8 cellular contexts compared by ENCODE assay signal in the genomic region with DNA sequence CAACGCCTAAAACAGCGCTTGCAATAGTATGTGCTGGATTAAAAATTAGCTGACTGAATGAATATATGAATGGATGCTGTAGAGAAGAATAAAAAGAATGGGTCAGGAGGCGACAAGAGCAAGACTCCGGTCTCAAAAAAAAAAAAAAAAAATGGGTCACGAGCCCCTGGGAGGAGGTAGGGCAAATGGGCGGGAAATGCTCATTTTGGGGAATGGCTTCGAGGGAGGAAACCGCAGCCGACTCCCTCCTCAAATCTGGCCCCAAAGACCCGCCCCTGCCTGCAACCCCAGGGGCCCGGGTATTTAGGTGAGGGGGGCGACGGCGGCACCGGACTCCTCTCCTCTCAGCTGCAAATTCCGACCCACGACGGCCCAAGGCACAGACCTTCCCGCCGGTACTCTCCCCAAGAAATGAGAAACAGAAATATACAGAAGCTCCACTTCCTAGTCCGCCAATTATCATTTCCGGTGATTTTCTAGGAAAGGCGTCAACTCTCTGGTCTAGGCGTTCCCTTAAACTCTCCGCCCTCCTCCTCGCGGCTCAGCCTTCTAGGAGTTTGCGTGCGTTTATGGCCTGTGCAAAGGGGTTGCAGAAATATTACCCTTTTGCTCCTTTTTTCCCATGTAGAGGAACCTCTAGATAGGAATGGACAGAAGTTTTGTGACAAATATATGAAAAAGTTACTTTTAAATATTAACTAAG. TPM values are rescaled to one million over a fixed set of nuclear protein-coding genes. Genes with fewer than 3 reads are reported as not detected.
DNase-seq lines count a peak whose midpoint lies in the region; ATAC-seq lines count a peak whose summit lies in the region.

TSS of gene ZNF311 (minus strand) at position 133 of the 703 bp plus-strand sequence. CDS start 1,361 bp downstream, outside the sequence.

- 7% methylated on average over 29 of the region's 29 CpGs for WGBS in right cardiac atrium

- intact Hi-C loops in right cardiac atrium (cut with DNase I): no loop called here

- H3K4me1 ChIP-seq in right cardiac atrium (ENCODE audit: control insufficient read depth, insufficient read depth, low read length) (no peaks in the 10 kb centered on the region), rectal smooth muscle tissue (ENCODE audit: control insufficient read depth, insufficient read depth, low read length) (peaks cover 2% of the 10 kb centered on the region)

- H3K4me3 ChIP-seq in right cardiac atrium (ENCODE audit: low read length) (peak within 1 kb of the TSS; percentile 84), rectal smooth muscle tissue (ENCODE audit: low read length) (peak within 1 kb of the TSS; percentile 82)

- no peaks in the 10 kb centered on the region for H3K9me3 ChIP-seq in right cardiac atrium (ENCODE audit: control insufficient read depth, low read length)

- ATAC-seq in right cardiac atrium (peak; percentile 98 to 99), HG03045 (IDR thresholded peaks at IDR 0.05; ENCODE audit: unreplicated experiment) (no peak), GM21723 (IDR thresholded peaks at IDR 0.05; ENCODE audit: unreplicated experiment) (no peak), GM21717 (IDR thresholded peaks at IDR 0.05; ENCODE audit: unreplicated experiment) (no peak)

- DNase-seq in GF-D8 (lab: John Stamatoyannopoulos, UW) (peak; percentile 84), NCI-H748 (lab: John Stamatoyannopoulos, UW; ENCODE audit: unreplicated experiment) (peak; percentile 96), amniotic epithelial cell (ENCODE audit: low read depth) (peak; percentile 81), right cardiac atrium (peak; percentile 64 to 85 (median 73))

- no peak within 1 kb of the TSS for H3K9ac ChIP-seq in rectal smooth muscle tissue (ENCODE audit: low read length)

- H3K27ac ChIP-seq in right cardiac atrium (ENCODE audit: low read length) (peak within 1 kb of the TSS; percentile 32), rectal smooth muscle tissue (ENCODE audit: low read depth, low read length) (peak within 1 kb of the TSS; percentile 55)

- H3K27me3 ChIP-seq in right cardiac atrium (ENCODE audit: control insufficient read depth, insufficient read depth) (no peaks in the 10 kb centered on the region), rectal smooth muscle tissue (ENCODE audit: control insufficient read depth, insufficient read depth, low read length) (no peaks in the 10 kb centered on the region)

- no peaks in the 10 kb centered on the region for H3K36me3 ChIP-seq in rectal smooth muscle tissue (ENCODE audit: control insufficient read depth, insufficient read depth, low read length)

RNA-seq across cellular contexts. Expression of gene ZNF311, which starts in this region (rescaled TPM):
- under 1 TPM; 0.36 to 0.62 (median 0.51) TPM for total RNA-seq in right cardiac atrium
- polyA plus RNA-seq in right cardiac atrium: 0.63 TPM

Comparison
In these comparisons a context has a peak if more than half of its experiments do, and no peak if none do; other contexts are left out.
1. Peak in DNase-seq, ATAC-seq, H3K4me3 ChIP-seq and H3K27ac ChIP-seq in right cardiac atrium; RNA of the gene not detected or under 1 TPM.